6 cellular contexts compared by ENCODE assay signal in genomic region chr6:30687659-30688431, GRCh38. TPM values are rescaled to one million over a fixed set of nuclear protein-coding genes. Genes with fewer than 3 reads are reported as not detected.
A peak's percentile ranks its signal among the peaks of the same experiment; 100 is the strongest.
DNase-seq lines count a peak whose midpoint lies in the region; TF ChIP-seq lines count a peak whose summit lies in the region.

No MANE protein-coding gene starts in this region.

- H3K4me3 Mint-ChIP-seq in osteocyte (ENCODE audit: unreplicated experiment) = peak overlapping the region; percentile 89

- H3K4me1 Mint-ChIP-seq in osteocyte (ENCODE audit: unreplicated experiment) = peaks cover 61% of the 10 kb centered on the region

- TF ChIP-seq CTCF in osteocyte (IDR thresholded peaks at IDR 0.05) = peak; percentile 47

- no peaks in the 10 kb centered on the region for H3K9me3 Mint-ChIP-seq in osteocyte (ENCODE audit: unreplicated experiment)

- peak; percentile 65 for DNase-seq in DMS 273 (lab: John Stamatoyannopoulos, UW; ENCODE audit: unreplicated experiment)
- DNase-seq in DMS 273 treated with DMSO at 0.1 percent for 48 hours (lab: John Stamatoyannopoulos, UW) = no peak
- peak; percentile 42 for DNase-seq in cerebellar cortex (ENCODE audit: low spot score)
- DNase-seq in osteocyte (ENCODE audit: extremely low spot score, unreplicated experiment) = no peak
- no peak for DNase-seq in COLO829 (ENCODE audit: low spot score)
- no peak for DNase-seq in DMS79 (lab: John Stamatoyannopoulos, UW)

- no peaks in the 10 kb centered on the region for H3K27me3 Mint-ChIP-seq in osteocyte (ENCODE audit: unreplicated experiment)

- H3K36me3 Mint-ChIP-seq in osteocyte (ENCODE audit: unreplicated experiment) = peaks cover 22% of the 10 kb centered on the region

- H3K27ac Mint-ChIP-seq in osteocyte (ENCODE audit: unreplicated experiment) = peak overlapping the region; percentile 97

RNA-seq across cellular contexts. Expression of gene PPP1R18, which starts 1.4 kb away (rescaled TPM):
- total RNA-seq in osteocyte = 134 and 135 TPM in 2 replicates

RNA-seq across cellular contexts. Expression of gene NRM, which starts 2.9 kb away (rescaled TPM):
- total RNA-seq in osteocyte = 28.1 and 31.5 TPM in 2 replicates

RNA-seq across cellular contexts. Expression of gene DHX16, which starts 15.0 kb away (rescaled TPM):
- total RNA-seq in osteocyte = 28.7 TPM in 2 replicates

RNA-seq across cellular contexts. Expression of gene MDC1, which starts 29.2 kb away (rescaled TPM):
- total RNA-seq in osteocyte = 37.7 and 40.1 TPM in 2 replicates

RNA-seq across cellular contexts. Expression of gene TUBB, which starts 32.3 kb away (rescaled TPM):
- total RNA-seq in osteocyte = 725 and 729 TPM in 2 replicates

Comparison
In these comparisons a context has a peak if more than half of its experiments do, and no peak if none do; other contexts are left out.
1. DNase-seq: peak in DMS 273 (single experiment) and cerebellar cortex (single experiment); none in DMS 273 treated with DMSO at 0.1 percent for 48 hours (single experiment), osteocyte (single experiment), COLO829 (single experiment) and DMS79 (single experiment).